Comparison of ENCODE assay signal across 8 cellular contexts in genomic region chr12:6607751-6608591, GRCh38. TPM values are rescaled to one million over a fixed set of nuclear protein-coding genes. Genes with fewer than 3 reads are reported as not detected.
DNase-seq lines count a peak whose midpoint lies in the region; ATAC-seq and TF ChIP-seq lines count a peak whose summit lies in the region.

No MANE protein-coding gene starts in this region.

- H3K27ac Mint-ChIP-seq in activated B cell treated with CpG ODN at 0.5 μM for 24 hours: no peak overlapping the region

- no peak for TF ChIP-seq EP300 in tibial nerve (IDR thresholded peaks at IDR 0.05)

- CTCF ChIA-PET in activated B cell treated with CpG ODN at 0.5 μM for 24 hours (lab: Charles Lee): interaction anchor here (0.7 to 1.1 kb wide), 3 partner anchors 11 to 37 kb away, joined by 3 read pairs; no protein-coding TSS in a partner anchor

- no peak overlapping the region for H3K4me3 Mint-ChIP-seq in activated B cell treated with CpG ODN at 0.5 μM for 24 hours

- H3K9me3 ChIP-seq in duodenal mucosa (ENCODE audit: control insufficient read depth in 1 of 2, low read length in 2 of 2): no peaks in the 10 kb centered on the region
- H3K9me3 ChIP-seq in tibial nerve: peaks cover 0 to 7% (median 0%) of the 10 kb centered on the region in 4 donors

- H3K27ac ChIP-seq in duodenal mucosa (ENCODE audit: low read depth, low read length) (peak overlapping the region; percentile 89), tibial nerve (peak overlapping the region; percentile 79 to 100 (median 96))

- WGBS in tibial nerve, 2 donors: 3% methylated on average over 8 of the region's 8 CpGs

- peaks cover 53 to 54% of the 10 kb centered on the region in 2 donors for H3K4me1 ChIP-seq in duodenal mucosa (ENCODE audit: control insufficient read depth in 1 of 2, insufficient read depth in 2 of 2, low read length in 2 of 2)
- H3K4me1 ChIP-seq in tibial nerve: peaks cover 3 to 56% (median 43%) of the 10 kb centered on the region in 4 donors

- no peaks in the 10 kb centered on the region for H3K9me3 Mint-ChIP-seq in activated B cell treated with CpG ODN at 0.5 μM for 24 hours

- H3K4me1 Mint-ChIP-seq in activated B cell treated with CpG ODN at 0.5 μM for 24 hours: peaks cover 64% of the 10 kb centered on the region

- H3K36me3 Mint-ChIP-seq in activated B cell treated with CpG ODN at 0.5 μM for 24 hours (ENCODE audit: low read depth): peaks cover 27% of the 10 kb centered on the region

- H3K27me3 Mint-ChIP-seq in activated B cell treated with CpG ODN at 0.5 μM for 24 hours: no peaks in the 10 kb centered on the region

- no peak overlapping the region for H3K9ac ChIP-seq in duodenal mucosa (ENCODE audit: low read depth in 1 of 2, low read length in 2 of 2)

- no peak for TF ChIP-seq CTCF in activated B cell treated with CpG ODN at 0.5 μM for 24 hours (IDR thresholded peaks at IDR 0.05)
- no peak for TF ChIP-seq CTCF in tibial nerve (IDR thresholded peaks at IDR 0.05)

- ATAC-seq in HG03432 (IDR thresholded peaks at IDR 0.05; ENCODE audit: unreplicated experiment) (peak; percentile 37), activated B cell treated with CpG ODN at 0.5 μM for 24 hours (ENCODE audit: low read depth) (peak; percentile 31), GM19328 (IDR thresholded peaks at IDR 0.05; ENCODE audit: unreplicated experiment) (no peak)

- POLR2A ChIA-PET in activated B cell treated with CpG ODN at 0.5 μM for 24 hours (lab: Charles Lee): interaction anchor here (0.6 to 4.3 kb wide), 12 partner anchors 10 to 355 kb away, joined by 3 to 45 read pairs (median 14); partner anchors contain the start of genes COPS7A, LPAR5, MLF2 and NOP2

- TF ChIP-seq POLR2A in tibial nerve (IDR thresholded peaks at IDR 0.05): no peak

- intact Hi-C loops in activated B cell treated with CpG ODN at 0.5 μM for 24 hours (cut with micrococcal nuclease): loop anchor here (1.0 to 5.0 kb wide), 14 partner anchors 21 to 410 kb away; partner anchors contain the start of genes CDCA3, COPS7A, EMG1 and GPR162

- H3K36me3 ChIP-seq in duodenal mucosa (ENCODE audit: control insufficient read depth in 1 of 2, insufficient read depth in 2 of 2, low read length in 2 of 2) (peaks cover 1 to 4% of the 10 kb centered on the region in 2 donors), tibial nerve (no peaks in the 10 kb centered on the region)

- H3K4me3 ChIP-seq in duodenal mucosa (ENCODE audit: low read depth in 1 of 2, low read length in 2 of 2) (peak overlapping the region in 1 of 2 donors; percentile 32), tibial nerve (no peak overlapping the region)

- DNase-seq in ELR (ENCODE audit: low read depth) (peak; percentile 71), NCI-H460 (ENCODE audit: extremely low read depth, low read depth) (peak; percentile 31), activated B cell treated with CpG ODN at 0.5 μM for 24 hours (no peak), myocyte (ENCODE audit: low read depth) (peak; percentile 54), tibial nerve (ENCODE audit: low spot score in 2 of 2) (peak in 1 of 2 donors; percentile 50)

- H3K27me3 ChIP-seq in duodenal mucosa (ENCODE audit: control insufficient read depth in 1 of 2, insufficient read depth in 2 of 2, low read length in 2 of 2): no peaks in the 10 kb centered on the region
- no peaks in the 10 kb centered on the region for H3K27me3 ChIP-seq in tibial nerve

RNA-seq across cellular contexts. Expression of gene CHD4, which starts 0.8 kb away (rescaled TPM):
- total RNA-seq in NCI-H460 (2014; rRNA removed; shearing (Covaris generic)): 67.0 and 83.8 TPM in 2 replicates
- 94.6 and 102 TPM in 2 replicates for polyA plus RNA-seq in NCI-H460 (2014; cell fraction: nucleus; rRNA removed)
- total RNA-seq in activated B cell treated with CpG ODN at 0.5 μM for 24 hours (342 and 345 TPM in 2 replicates), myocyte (368 and 425 TPM in 2 replicates), tibial nerve (100 to 1,000 TPM; 192 to 256 (median 242) TPM)
- polyA plus RNA-seq in myocyte (2012): 156 TPM

RNA-seq across cellular contexts. Expression of gene LPAR5, which starts 27.8 kb away (rescaled TPM):
- total RNA-seq in NCI-H460 (2014; rRNA removed; shearing (Covaris generic)): not detected in 2 replicates
- not detected in 2 replicates for polyA plus RNA-seq in NCI-H460 (2014; cell fraction: nucleus; rRNA removed)
- total RNA-seq in activated B cell treated with CpG ODN at 0.5 μM for 24 hours (27.7 and 30.4 TPM in 2 replicates), myocyte (not detected in 2 replicates), tibial nerve (10 to 100 TPM in 1 of 4 donors, 1 to 10 TPM in 3; 1.8 to 11.4 (median 3.2) TPM)
- 0.04 TPM for polyA plus RNA-seq in myocyte (2012)

RNA-seq across cellular contexts. Expression of gene ACRBP, which starts 39.3 kb away (rescaled TPM):
- 0.40 TPM in 1 of 2 replicates, not detected in the other for total RNA-seq in NCI-H460 (2014; rRNA removed; shearing (Covaris generic))
- not detected in 2 replicates for polyA plus RNA-seq in NCI-H460 (2014; cell fraction: nucleus; rRNA removed)
- total RNA-seq in activated B cell treated with CpG ODN at 0.5 μM for 24 hours (5.4 and 7.7 TPM in 2 replicates), myocyte (0.16 TPM in 2 replicates), tibial nerve (1 to 10 TPM in 3 of 4 donors, under 1 TPM in 1; 0.30 to 2.4 (median 2.0) TPM)
- 0.40 TPM for polyA plus RNA-seq in myocyte (2012)

RNA-seq across cellular contexts. Expression of gene NOP2, which starts 39.9 kb away (rescaled TPM):
- 54.0 and 58.2 TPM in 2 replicates for total RNA-seq in NCI-H460 (2014; rRNA removed; shearing (Covaris generic))
- polyA plus RNA-seq in NCI-H460 (2014; cell fraction: nucleus; rRNA removed): 273 and 295 TPM in 2 replicates
- total RNA-seq in activated B cell treated with CpG ODN at 0.5 μM for 24 hours: 114 and 121 TPM in 2 replicates
- 53.3 and 81.3 TPM in 2 replicates for total RNA-seq in myocyte
- 33.9 TPM for polyA plus RNA-seq in myocyte (2012)
- 10 to 100 TPM; 16.1 to 30.9 (median 24.3) TPM for total RNA-seq in tibial nerve

RNA-seq across cellular contexts. Expression of gene IFFO1, which starts 52.1 kb away (rescaled TPM):
- 0.15 TPM in 1 of 2 replicates, not detected in the other for total RNA-seq in NCI-H460 (2014; rRNA removed; shearing (Covaris generic))
- not detected in 2 replicates for polyA plus RNA-seq in NCI-H460 (2014; cell fraction: nucleus; rRNA removed)
- 23.6 and 25.9 TPM in 2 replicates for total RNA-seq in activated B cell treated with CpG ODN at 0.5 μM for 24 hours
- 221 and 252 TPM in 2 replicates for total RNA-seq in myocyte
- 84.5 TPM for polyA plus RNA-seq in myocyte (2012)
- total RNA-seq in tibial nerve: 10 to 100 TPM; 44.6 to 58.6 (median 55.3) TPM
